In the genomic region with DNA sequence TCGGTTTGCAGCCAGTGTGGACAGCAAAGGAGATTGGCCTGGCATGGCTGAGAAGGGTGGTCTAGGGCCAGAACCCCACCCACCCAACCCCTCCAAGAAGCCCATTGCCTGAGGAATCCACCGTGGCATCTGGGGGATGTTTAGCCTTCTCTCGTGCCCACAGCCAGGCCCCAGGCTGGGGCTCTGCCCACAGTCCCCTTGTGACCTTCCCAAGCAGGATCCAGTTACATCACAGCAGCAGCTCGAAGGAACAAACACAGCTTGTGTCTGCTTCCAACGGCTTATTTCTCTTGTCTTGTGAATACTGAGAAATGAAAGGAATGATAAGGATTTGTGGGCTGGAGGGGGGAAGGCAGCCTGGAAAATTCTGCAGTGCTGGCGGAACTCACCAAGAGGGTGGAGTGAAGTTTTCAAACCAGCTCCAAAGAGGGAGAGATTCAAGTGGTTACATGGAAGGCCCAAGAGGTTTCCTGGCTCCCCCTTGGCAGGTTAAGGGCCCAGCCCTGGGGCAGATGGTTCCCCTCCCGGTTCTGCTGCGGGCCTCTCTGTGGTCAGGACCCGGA, we compare ENCODE assay signal across 9 cellular contexts.
DNase-seq lines count a peak whose midpoint lies in the region; ATAC-seq, FAIRE-seq and TF ChIP-seq lines count a peak whose summit lies in the region.
"Had no signal": no experiment of that assay in that cellular context is flagged by ENCODE, and none has a peak within 500 bp of the region (broad histone marks: within the 10 kb centered on the region; RNA-seq: fewer than 3 reads in every experiment).

No MANE protein-coding gene starts in this region.

- H3K4me1 Mint-ChIP-seq in HFFc6 (ENCODE audit: low read depth) = peaks cover 35% of the 10 kb centered on the region
- H3K4me1 Mint-ChIP-seq in T-helper 17 cell = peaks cover 10% of the 10 kb centered on the region

- in situ Hi-C loops in brain microvascular endothelial cell (cut with HindIII; ENCODE audit: low pct_ligation_motif_present, low sequenced_read_pairs) = no loop called here

- H3K4me3 Mint-ChIP-seq in HFFc6 (peak overlapping the region; percentile 11; the same call in 1 of the 2 replicates), T-helper 17 cell (no peak overlapping the region)

- H3K27me3 ChIP-seq in brain microvascular endothelial cell (replicated peaks) (no peaks in the 10 kb centered on the region), left lung (no peaks in the 10 kb centered on the region), subcutaneous abdominal adipose tissue (ENCODE audit: control insufficient read depth in 5 of 5, insufficient read depth in 4 of 5, low read length in 5 of 5) (peaks cover 0 to 2% (median 0%) of the 10 kb centered on the region in 5 donors)

- peak overlapping the region; percentile 82 for H3K27ac Mint-ChIP-seq in HFFc6
- no peak overlapping the region for H3K27ac Mint-ChIP-seq in T-helper 17 cell

- H3K4me1 ChIP-seq in left lung (peaks cover 3 to 11% of the 10 kb centered on the region in 2 donors), subcutaneous abdominal adipose tissue (ENCODE audit: control insufficient read depth in 5 of 5, insufficient read depth in 5 of 5, low read length in 5 of 5) (peaks cover 8 to 67% (median 43%) of the 10 kb centered on the region in 5 donors)

- TF ChIP-seq CTCF in HFFc6 (IDR thresholded peaks at IDR 0.05) = no peak
- TF ChIP-seq CTCF in brain microvascular endothelial cell (IDR thresholded peaks at IDR 0.05; ENCODE audit: low read depth, low read length, missing control alignments) = no peak
- TF ChIP-seq CTCF in left lung (IDR thresholded peaks at IDR 0.05) = no peak

- ATAC-seq in left lung (peak; percentile 72), T-helper 17 cell (no peak), HG03571 (IDR thresholded peaks at IDR 0.05; ENCODE audit: unreplicated experiment) (no peak)

- peak overlapping the region in 1 of 5 donors; percentile 29 for H3K9ac ChIP-seq in subcutaneous abdominal adipose tissue (ENCODE audit: low read length in 5 of 5)

- no peaks in the 10 kb centered on the region for H3K36me3 Mint-ChIP-seq in HFFc6 (ENCODE audit: low read depth)
- no peaks in the 10 kb centered on the region for H3K36me3 Mint-ChIP-seq in T-helper 17 cell (ENCODE audit: low read depth)

- H3K4me3 ChIP-seq in brain microvascular endothelial cell (ENCODE audit: low read depth, low read length) = no peak overlapping the region
- no peak overlapping the region for H3K4me3 ChIP-seq in left lung
- H3K4me3 ChIP-seq in subcutaneous abdominal adipose tissue (ENCODE audit: low read depth in 1 of 5, low read length in 5 of 5) = no peak overlapping the region

- no peak for FAIRE-seq in GM12892 (lab: Jason Lieb, UNC)

- H3K9me3 ChIP-seq in left lung (no peaks in the 10 kb centered on the region), subcutaneous abdominal adipose tissue (ENCODE audit: control insufficient read depth in 5 of 5, low read length in 5 of 5) (no peaks in the 10 kb centered on the region), T-helper 17 cell (ENCODE audit: control insufficient read depth, low read length, poor library complexity, severe bottlenecking) (no peaks in the 10 kb centered on the region)

- no peaks in the 10 kb centered on the region for H3K36me3 ChIP-seq in brain microvascular endothelial cell (replicated peaks)
- H3K36me3 ChIP-seq in left lung = no peaks in the 10 kb centered on the region
- H3K36me3 ChIP-seq in subcutaneous abdominal adipose tissue (ENCODE audit: control insufficient read depth in 5 of 5, insufficient read depth in 5 of 5, low read length in 5 of 5) = no peaks in the 10 kb centered on the region

- H3K27me3 Mint-ChIP-seq in HFFc6 (ENCODE audit: insufficient read depth) = peaks cover 21% of the 10 kb centered on the region
- no peaks in the 10 kb centered on the region for H3K27me3 Mint-ChIP-seq in T-helper 17 cell

- DNase-seq in HFFc6 (peak; percentile 83), brain microvascular endothelial cell (peak; percentile 88), left lung (peak; percentile 61 to 69), GM12892 (ENCODE audit: insufficient read length) (no peak), T-helper 17 cell (no peak)
- DNase-seq in stimulated activated CD4-positive, alpha-beta T cell treated with anti-CD3 and anti-CD28 coated beads, Interleukin-2, amount 100 ng/mL, for 24 hours = no peak
- DNase-seq: activated gamma-delta T cell had no signal

- no peaks in the 10 kb centered on the region for H3K9me3 Mint-ChIP-seq in HFFc6

- peak overlapping the region; percentile 97 for H3K27ac ChIP-seq in brain microvascular endothelial cell
- H3K27ac ChIP-seq in left lung = peak overlapping the region; percentile 45 to 82
- H3K27ac ChIP-seq in subcutaneous abdominal adipose tissue (ENCODE audit: low read depth, low read length) = peak overlapping the region; percentile 87

- intact Hi-C loops in left lung (cut with DNase I) = no loop called here

- no peak for TF ChIP-seq POLR2A in GM12892 (IDR thresholded peaks at IDR 0.05; ENCODE audit: low read depth, low read length)

Comparison
In these comparisons a context has a peak if more than half of its experiments do, and no peak if none do; other contexts are left out.
1. DNase-seq: peak in HFFc6 (single experiment), brain microvascular endothelial cell (single experiment) and left lung (2 of 2); none in stimulated activated CD4-positive, alpha-beta T cell treated with anti-CD3 and anti-CD28 coated beads, Interleukin-2, amount 100 ng/mL, for 24 hours (0 of 2), GM12892 (single experiment) and T-helper 17 cell (0 of 3).
2. Peak in every context shown above with its lines, with median percentiles within 50 percentile points of each other: H3K27ac ChIP-seq.